ENCODE assay signal across 8 cellular contexts in genomic region chr5:140631831-140632365, GRCh38. TPM values are rescaled to one million over a fixed set of nuclear protein-coding genes. Genes with fewer than 3 reads are reported as not detected.
A peak's percentile ranks its signal among the peaks of the same experiment; 100 is the strongest.
DNase-seq lines count a peak whose midpoint lies in the region; ATAC-seq, FAIRE-seq and TF ChIP-seq lines count a peak whose summit lies in the region.

No MANE protein-coding gene starts in this region.

- FAIRE-seq in HTR-8/SVneo (lab: Jason Lieb, UNC): no peak

- peak overlapping the region; percentile 66 to 79 (median 78) for H3K27ac ChIP-seq in sigmoid colon

- no peaks in the 10 kb centered on the region for H3K9me3 ChIP-seq in sigmoid colon

- H3K4me3 ChIP-seq in foreskin fibroblast (ENCODE audit: low read depth in 1 of 2, low read length in 2 of 2): peak overlapping the region; percentile 40 to 59
- peak overlapping the region; percentile 39 to 60 (median 51) for H3K4me3 ChIP-seq in sigmoid colon

- 2 to 11% methylated on average over 36 of the region's 36 CpGs for WGBS in sigmoid colon, 2 donors

- no peaks in the 10 kb centered on the region for H3K36me3 ChIP-seq in sigmoid colon

- no peak for DNase-seq in activated CD4-positive, CD25-positive, alpha-beta regulatory T cell (lab: John Stamatoyannopoulos, UW)
- peak; percentile 8 to 23 for DNase-seq in activated CD4-positive, alpha-beta T cell treated with anti-CD3 and anti-CD28 coated beads, Interleukin-2, amount 50 U/mL, for 4 hours
- DNase-seq in foreskin fibroblast (no peak), sigmoid colon (no peak), HTR-8/SVneo (ENCODE audit: insufficient read length, low spot score) (no peak), CD1c-positive myeloid dendritic cell (ENCODE audit: extremely low spot score) (no peak)

- no peak for TF ChIP-seq CTCF in foreskin fibroblast (IDR thresholded peaks at IDR 0.05; ENCODE audit: low read depth, low read length)
- no peak for TF ChIP-seq CTCF in sigmoid colon (IDR thresholded peaks at IDR 0.05)

- H3K27me3 ChIP-seq in sigmoid colon: no peaks in the 10 kb centered on the region

- no peak for TF ChIP-seq EP300 in sigmoid colon (IDR thresholded peaks at IDR 0.05)

- intact Hi-C loops in sigmoid colon (cut with DNase I): no loop called here

- H3K4me1 ChIP-seq in sigmoid colon: peaks cover 0 to 20% (median 15%) of the 10 kb centered on the region in 4 donors

- no peak for TF ChIP-seq POLR2A in sigmoid colon (IDR thresholded peaks at IDR 0.05)

- ATAC-seq in activated CD4-positive, CD25-positive, alpha-beta regulatory T cell treated with anti-CD3 and anti-CD28 coated beads, Interleukin-2, amount 50 U/mL, for 24 hours: peak; percentile 55 to 59
- ATAC-seq in HG03103 (IDR thresholded peaks at IDR 0.05; ENCODE audit: low read depth, unreplicated experiment): peak; percentile 35

RNA-seq across cellular contexts. Expression of gene CD14, which starts 1.1 kb away (rescaled TPM):
- total RNA-seq in sigmoid colon: 10 to 100 TPM; 20.8 to 96.9 (median 72.0) TPM
- polyA plus RNA-seq in sigmoid colon: 100 to 1,000 TPM in 1 of 3 donors, 10 to 100 TPM in 2; 42.7 to 178 (median 52.3) TPM

RNA-seq across cellular contexts. Expression of gene TMCO6, which starts 7.4 kb away (rescaled TPM):
- total RNA-seq in sigmoid colon: 10 to 100 TPM; 27.3 to 40.2 (median 35.6) TPM
- polyA plus RNA-seq in sigmoid colon: 10 to 100 TPM in 1 of 3 donors, 1 to 10 TPM in 2; 3.9 to 30.5 (median 5.4) TPM

RNA-seq across cellular contexts. Expression of gene NDUFA2, which starts 15.5 kb away (rescaled TPM):
- 10 to 100 TPM; 48.7 to 90.3 (median 73.6) TPM for total RNA-seq in sigmoid colon
- polyA plus RNA-seq in sigmoid colon: 100 to 1,000 TPM; 189 to 360 (median 314) TPM

RNA-seq across cellular contexts. Expression of gene IK, which starts 15.7 kb away (rescaled TPM):
- total RNA-seq in sigmoid colon: 100 to 1,000 TPM; 120 to 146 (median 136) TPM
- 10 to 100 TPM; 70.3 to 79.4 (median 73.5) TPM for polyA plus RNA-seq in sigmoid colon

RNA-seq across cellular contexts. Expression of gene WDR55, which starts 32.8 kb away (rescaled TPM):
- total RNA-seq in sigmoid colon: 10 to 100 TPM; 13.2 to 18.0 (median 15.1) TPM
- polyA plus RNA-seq in sigmoid colon: 10 to 100 TPM; 19.2 to 35.0 (median 29.8) TPM

Comparison
In these comparisons a context has a peak if more than half of its experiments do, and no peak if none do; other contexts are left out.
1. DNase-seq: peak in activated CD4-positive, alpha-beta T cell treated with anti-CD3 and anti-CD28 coated beads, Interleukin-2, amount 50 U/mL, for 4 hours (2 of 2); none in activated CD4-positive, CD25-positive, alpha-beta regulatory T cell (0 of 4), foreskin fibroblast (0 of 2), sigmoid colon (single experiment), HTR-8/SVneo (single experiment) and CD1c-positive myeloid dendritic cell (single experiment).